23 cellular contexts compared by ENCODE assay signal in genomic region chr11:34855021-34855753, GRCh38.
A peak's percentile ranks its signal among the peaks of the same experiment; 100 is the strongest.
DNase-seq lines count a peak whose midpoint lies in the region; ATAC-seq, FAIRE-seq and TF ChIP-seq lines count a peak whose summit lies in the region.
"Had no signal": no experiment of that assay in that cellular context is flagged by ENCODE, and none has a peak within 500 bp of the region (broad histone marks: within the 10 kb centered on the region; RNA-seq: fewer than 3 reads in every experiment).

No MANE protein-coding gene starts in this region.

- H3K4me3 Mint-ChIP-seq in immature natural killer cell, result no peak overlapping the region
- H3K4me3 Mint-ChIP-seq in natural killer cell treated with Interleukin-12 subunit alpha and Interleukin-12 subunit beta and Interleukin-15 and Interleukin-18, amount 100 ng/mL, for 72 hours, result no peak overlapping the region
- H3K4me3 Mint-ChIP-seq: naive thymus-derived CD4-positive, alpha-beta T cell; stimulated activated naive CD8-positive, alpha-beta T cell treated with anti-CD3 and anti-CD28 coated beads, Interleukin-15, Interleukin-2, amounts not matched to agents 100 ng/mL and 50 ng/mL, for 24 hours had no signal

- H3K4me3 ChIP-seq in bronchial epithelial cell (ENCODE audit: low read depth, low read length), result no peak overlapping the region
- no peak overlapping the region for H3K4me3 ChIP-seq in skin epidermis
- H3K4me3 ChIP-seq: coronary artery, left ventricle myocardium inferior, ovary had no signal

- H3K27me3 Mint-ChIP-seq in immature natural killer cell (ENCODE audit: low read depth in 3 of 3), result no peaks in the 10 kb centered on the region
- H3K27me3 Mint-ChIP-seq in natural killer cell treated with Interleukin-12 subunit alpha and Interleukin-12 subunit beta and Interleukin-15 and Interleukin-18, amount 100 ng/mL, for 72 hours, result peaks cover 5 to 17% of the 10 kb centered on the region in 2 donors

- no peak overlapping the region for H3K27ac Mint-ChIP-seq in immature natural killer cell
- H3K27ac Mint-ChIP-seq in natural killer cell treated with Interleukin-12 subunit alpha and Interleukin-12 subunit beta and Interleukin-15 and Interleukin-18, amount 100 ng/mL, for 72 hours, result no peak overlapping the region
- H3K27ac Mint-ChIP-seq: activated naive CD4-positive, alpha-beta T cell treated with anti-CD3 and anti-CD28 coated beads, Interleukin-2, amount 50 U/mL, for 72 hours; naive thymus-derived CD4-positive, alpha-beta T cell; stimulated activated naive CD8-positive, alpha-beta T cell treated with anti-CD3 and anti-CD28 coated beads, Interleukin-15, Interleukin-2, amounts not matched to agents 100 ng/mL and 50 ng/mL, for 24 hours had no signal

- TF ChIP-seq CTCF in bronchial epithelial cell (IDR thresholded peaks at IDR 0.05; ENCODE audit: insufficient read depth, low read length, severe bottlenecking), result no peak

- DNase-seq in HT-29 (ENCODE audit: low spot score) (peak; percentile 43), bronchial epithelial cell (ENCODE audit: low read depth) (peak; percentile 95), left lobe of liver (ENCODE audit: low spot score) (no peak), immature natural killer cell (no peak), GM03348 (ENCODE audit: low spot score) (no peak), mesenteric fat pad (ENCODE audit: low spot score) (no peak)
- DNase-seq in natural killer cell treated with Interleukin-12 subunit alpha and Interleukin-12 subunit beta and Interleukin-15 and Interleukin-18, amount 100 ng/mL, for 72 hours (ENCODE audit: low spot score), result no peak
- DNase-seq: ACHN; activated CD4-positive, CD25-positive, alpha-beta regulatory T cell treated with anti-CD3 and anti-CD28 coated beads, Interleukin-2, amount 50 U/mL, for 72 hours; activated T-cell treated with anti-CD3 and anti-CD28 coated beads, Interleukin-2, amount 50 U/mL, for 48 hours; DMS 273 treated with DMSO at 0.1 percent for 48 hours; KG1; left ventricle myocardium inferior; naive thymus-derived CD4-positive, alpha-beta T cell; NCI-H2029; ovary had no signal

- peak overlapping the region in 17 of 21 experiments; percentile 31 to 83 (median 70) for H3K27ac ChIP-seq in skin epidermis
- H3K27ac ChIP-seq: C4-2B, coronary artery, left ventricle myocardium inferior, ovary, RWPE1 had no signal

- peak; percentile 85 for FAIRE-seq in bronchial epithelial cell (lab: Jason Lieb, UNC)
- FAIRE-seq: endometrium had no signal

- no peaks in the 10 kb centered on the region for H3K36me3 ChIP-seq in bronchial epithelial cell (ENCODE audit: control insufficient read depth, insufficient read depth, low read length)
- H3K36me3 ChIP-seq: left ventricle myocardium inferior, ovary had no signal

- no peaks in the 10 kb centered on the region for H3K36me3 Mint-ChIP-seq in immature natural killer cell
- H3K36me3 Mint-ChIP-seq in natural killer cell treated with Interleukin-12 subunit alpha and Interleukin-12 subunit beta and Interleukin-15 and Interleukin-18, amount 100 ng/mL, for 72 hours, result no peaks in the 10 kb centered on the region
- H3K36me3 Mint-ChIP-seq: activated naive CD4-positive, alpha-beta T cell treated with anti-CD3 and anti-CD28 coated beads, Interleukin-2, amount 50 U/mL, for 72 hours had no signal

- no peaks in the 10 kb centered on the region for H3K27me3 ChIP-seq in bronchial epithelial cell (ENCODE audit: control insufficient read depth, insufficient read depth, low read length)
- H3K27me3 ChIP-seq: ovary had no signal

- no peaks in the 10 kb centered on the region for H3K4me1 Mint-ChIP-seq in immature natural killer cell
- H3K4me1 Mint-ChIP-seq in natural killer cell treated with Interleukin-12 subunit alpha and Interleukin-12 subunit beta and Interleukin-15 and Interleukin-18, amount 100 ng/mL, for 72 hours (ENCODE audit: low read depth in 2 of 2), result no peaks in the 10 kb centered on the region
- H3K4me1 Mint-ChIP-seq: naive thymus-derived CD4-positive, alpha-beta T cell had no signal

- ATAC-seq in left lobe of liver, result peak; percentile 73
- no peak for ATAC-seq in natural killer cell treated with Interleukin-12 subunit alpha and Interleukin-12 subunit beta and Interleukin-15 and Interleukin-18, amount 100 ng/mL, for 72 hours
- ATAC-seq: activated naive CD4-positive, alpha-beta T cell treated with anti-CD3 and anti-CD28 coated beads, Interleukin-2, amount 50 U/mL, for 72 hours; naive thymus-derived CD4-positive, alpha-beta T cell had no signal

- peaks cover 0 to 1% (median 0%) of the 10 kb centered on the region in 6 donors for H3K9me3 Mint-ChIP-seq in immature natural killer cell
- no peaks in the 10 kb centered on the region for H3K9me3 Mint-ChIP-seq in natural killer cell treated with Interleukin-12 subunit alpha and Interleukin-12 subunit beta and Interleukin-15 and Interleukin-18, amount 100 ng/mL, for 72 hours
- H3K9me3 Mint-ChIP-seq: activated naive CD4-positive, alpha-beta T cell treated with anti-CD3 and anti-CD28 coated beads, Interleukin-2, amount 50 U/mL, for 72 hours; stimulated activated naive CD8-positive, alpha-beta T cell treated with anti-CD3 and anti-CD28 coated beads, Interleukin-15, Interleukin-2, amounts not matched to agents 100 ng/mL and 50 ng/mL, for 24 hours had no signal

Comparison
In these comparisons a context has a peak if more than half of its experiments do, and no peak if none do; other contexts are left out.
1. DNase-seq: peak in HT-29 (single experiment) and bronchial epithelial cell (single experiment); none in left lobe of liver (single experiment), immature natural killer cell (0 of 3), natural killer cell treated with Interleukin-12 subunit alpha and Interleukin-12 subunit beta and Interleukin-15 and Interleukin-18, amount 100 ng/mL, for 72 hours (single experiment), GM03348 (single experiment) and mesenteric fat pad (single experiment).